ENCODE assay signal across 3 cellular contexts in the genomic region with DNA sequence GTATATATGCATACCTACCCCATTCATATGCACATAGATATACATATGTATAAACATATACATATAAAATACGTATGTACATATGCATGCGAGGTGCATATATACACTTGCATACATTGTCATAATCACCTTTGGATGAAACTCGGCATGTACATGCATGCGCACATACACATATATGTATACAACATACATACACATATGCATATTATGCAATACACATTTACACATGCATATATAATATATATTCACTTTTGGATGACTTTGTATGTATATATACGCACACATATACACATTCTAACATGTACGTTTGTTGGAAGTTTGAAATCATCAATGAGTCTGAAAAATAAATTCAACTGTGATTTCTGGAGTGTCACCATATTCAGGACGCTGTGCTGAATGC.
"Had no signal": no experiment of that assay in that cellular context is flagged by ENCODE, and none has a peak within 500 bp of the region (broad histone marks: within the 10 kb centered on the region; RNA-seq: fewer than 3 reads in every experiment).

No MANE protein-coding gene starts in this region.

- DNase-seq: GDM1, GF-D8 had no signal

- ATAC-seq: GM12878 had no signal

- H3K4me3 ChIP-seq: GM12878 had no signal
